ENCODE assay signal across 9 cellular contexts in the genomic region with DNA sequence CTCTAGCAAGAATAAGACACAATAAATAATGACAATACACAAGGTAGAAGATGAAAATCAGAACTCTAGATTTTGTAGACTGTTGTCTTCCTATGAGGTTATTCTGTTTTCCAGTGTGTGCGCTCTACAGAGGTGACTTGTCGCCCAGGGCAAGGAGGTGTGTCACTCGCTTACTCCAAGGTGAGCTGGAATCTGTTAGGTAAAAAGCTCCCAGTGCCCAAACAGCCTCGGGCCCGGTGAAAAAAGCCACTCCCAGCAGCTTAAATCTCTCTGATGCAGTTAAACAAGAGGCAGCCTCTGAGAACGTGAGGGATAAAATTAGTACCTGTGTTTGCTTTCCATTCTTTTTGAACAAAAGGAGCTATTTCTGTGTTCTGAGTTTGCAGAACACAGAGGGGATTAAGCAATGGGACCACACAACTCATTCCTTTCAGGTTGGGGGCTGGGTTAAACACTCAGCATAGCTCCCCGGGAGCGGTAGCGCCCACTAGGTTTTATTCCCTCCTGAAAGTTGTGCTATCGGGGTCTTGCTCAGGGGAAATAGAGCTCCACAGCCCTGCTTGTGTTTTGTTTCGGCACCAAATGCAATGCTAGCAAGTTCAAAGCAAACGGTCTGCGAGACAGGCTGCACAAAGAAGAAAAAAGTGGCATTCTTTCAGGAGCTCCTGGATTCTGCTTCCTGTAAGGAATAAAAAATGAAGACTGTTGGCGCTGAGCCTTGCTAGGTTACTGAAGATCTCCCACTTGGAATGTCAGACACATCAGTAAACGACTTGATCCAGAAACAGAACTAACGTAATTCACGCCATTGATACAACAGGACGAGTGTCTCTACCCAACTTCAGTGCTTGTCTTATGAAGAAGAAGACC.
DNase-seq lines count a peak whose midpoint lies in the region; ATAC-seq and TF ChIP-seq lines count a peak whose summit lies in the region.
"Had no signal": no experiment of that assay in that cellular context is flagged by ENCODE, and none has a peak within 500 bp of the region (broad histone marks: within the 10 kb centered on the region; RNA-seq: fewer than 3 reads in every experiment).

No MANE protein-coding gene starts in this region.

- H3K4me1 ChIP-seq in gastroesophageal sphincter = peaks cover 0 to 14% (median 2%) of the 10 kb centered on the region in 3 donors

- ATAC-seq in GM19397 (IDR thresholded peaks at IDR 0.05; ENCODE audit: unreplicated experiment) = peak; percentile 11
- ATAC-seq in gastroesophageal sphincter = no peak
- no peak for ATAC-seq in GM18861 (IDR thresholded peaks at IDR 0.05; ENCODE audit: unreplicated experiment)
- ATAC-seq in activated CD4-positive, alpha-beta T cell treated with anti-CD3 and anti-CD28 coated beads for 36 hours = no peak

- peak overlapping the region; percentile 18 to 35 for H3K4me3 ChIP-seq in gastroesophageal sphincter

- H3K27ac ChIP-seq in gastroesophageal sphincter = no peak overlapping the region

- 10 to 33% methylated on average over 7 to 17 of the region's 18 CpGs for WGBS in gastroesophageal sphincter (ENCODE audit: low coverage in 1 of 2), 2 donors

- no peaks in the 10 kb centered on the region for H3K9me3 ChIP-seq in gastroesophageal sphincter

- DNase-seq in NCI-H774 (lab: John Stamatoyannopoulos, UW) (peak; percentile 14), retina (peak; percentile 58), EL (no peak), amygdala (lab: John Stamatoyannopoulos, UW) (no peak)
- no peak for DNase-seq in activated CD4-positive, alpha-beta T cell treated with anti-CD3 and anti-CD28 coated beads for 36 hours
- DNase-seq: left cardiac atrium had no signal

- TF ChIP-seq CTCF in gastroesophageal sphincter (IDR thresholded peaks at IDR 0.05) = no peak

- POLR2A ChIA-PET in activated CD4-positive, alpha-beta T cell treated with anti-CD3 and anti-CD28 coated beads for 36 hours (lab: Charles Lee) = no interaction called here

- CTCF ChIA-PET in activated CD4-positive, alpha-beta T cell treated with anti-CD3 and anti-CD28 coated beads for 36 hours (lab: Charles Lee) = interaction anchor here (0.7 kb wide), 1 partner anchor 128 kb away, joined by 3 read pairs; no protein-coding TSS in a partner anchor

- H3K27me3 ChIP-seq in gastroesophageal sphincter = peaks cover 35% of the 10 kb centered on the region

- no peak overlapping the region for H3K4me3 Mint-ChIP-seq in activated CD4-positive, alpha-beta T cell treated with anti-CD3 and anti-CD28 coated beads for 36 hours

- peaks cover 2% of the 10 kb centered on the region for H3K9me3 Mint-ChIP-seq in activated CD4-positive, alpha-beta T cell treated with anti-CD3 and anti-CD28 coated beads for 36 hours (ENCODE audit: low read depth)

- H3K27ac Mint-ChIP-seq in activated CD4-positive, alpha-beta T cell treated with anti-CD3 and anti-CD28 coated beads for 36 hours = no peak overlapping the region

- TF ChIP-seq EP300 in gastroesophageal sphincter (IDR thresholded peaks at IDR 0.05) = no peak

- intact Hi-C loops in activated CD4-positive, alpha-beta T cell treated with anti-CD3 and anti-CD28 coated beads for 36 hours (cut with DNase I, micrococcal nuclease) = no loop called here

- H3K36me3 Mint-ChIP-seq in activated CD4-positive, alpha-beta T cell treated with anti-CD3 and anti-CD28 coated beads for 36 hours (ENCODE audit: low read depth) = no peaks in the 10 kb centered on the region

- TF ChIP-seq POLR2A in gastroesophageal sphincter (IDR thresholded peaks at IDR 0.05) = no peak

- peaks cover 7% of the 10 kb centered on the region for H3K27me3 Mint-ChIP-seq in activated CD4-positive, alpha-beta T cell treated with anti-CD3 and anti-CD28 coated beads for 36 hours

- peaks cover 6% of the 10 kb centered on the region for H3K4me1 Mint-ChIP-seq in activated CD4-positive, alpha-beta T cell treated with anti-CD3 and anti-CD28 coated beads for 36 hours

- no peaks in the 10 kb centered on the region for H3K36me3 ChIP-seq in gastroesophageal sphincter

Comparison
In these comparisons a context has a peak if more than half of its experiments do, and no peak if none do; other contexts are left out.
1. DNase-seq: peak in NCI-H774 (single experiment) and retina (single experiment); none in EL (single experiment), amygdala (0 of 56) and activated CD4-positive, alpha-beta T cell treated with anti-CD3 and anti-CD28 coated beads for 36 hours (single experiment).